In genomic region chr11:119373917-119374631, GRCh38 we compare ENCODE assay signal across 1 cellular context.
A peak's percentile ranks its signal among the peaks of the same experiment; 100 is the strongest.
TF ChIP-seq lines count a peak whose summit lies in the region.

No MANE protein-coding gene starts in this region.

TF ChIP-seq in HepG2, 621 proteins besides CTCF, POLR2A, EP300 and RAD21 (continued from another document and continues in another):
- no peak for TF ChIP-seq PRDM15 (CRISPR knock-in tag; IDR thresholded peaks at IDR 0.05)
- TF ChIP-seq ZNF282 (IDR thresholded peaks at IDR 0.05; ENCODE audit: partially characterized antibody): no peak
- TF ChIP-seq CC2D1A (CRISPR knock-in tag; IDR thresholded peaks at IDR 0.05): no peak
- TF ChIP-seq RERE (CRISPR knock-in tag; IDR thresholded peaks at IDR 0.05; ENCODE audit: low read depth): no peak
- TF ChIP-seq ZNF34 (CRISPR knock-in tag; IDR thresholded peaks at IDR 0.05; ENCODE audit: borderline replicate concordance): no peak
- no peak for TF ChIP-seq ZNF598 (CRISPR knock-in tag; IDR thresholded peaks at IDR 0.05; ENCODE audit: borderline replicate concordance)
- TF ChIP-seq TBX3 (IDR thresholded peaks at IDR 0.05; ENCODE audit: borderline replicate concordance): no peak
- TF ChIP-seq CENPX (CRISPR knock-in tag; IDR thresholded peaks at IDR 0.05): no peak
- TF ChIP-seq JUNB (CRISPR knock-in tag; IDR thresholded peaks at IDR 0.05; ENCODE audit: borderline replicate concordance): no peak
- no peak for TF ChIP-seq MEIS2 (CRISPR knock-in tag; IDR thresholded peaks at IDR 0.05)
- no peak for TF ChIP-seq MBD4 (IDR thresholded peaks at IDR 0.05; ENCODE audit: borderline replicate concordance, low read length)
- TF ChIP-seq NBN (conservative IDR thresholded peaks at IDR 0.05): no peak
- TF ChIP-seq ZHX2 (IDR thresholded peaks at IDR 0.05; ENCODE audit: low read depth): no peak
- TF ChIP-seq ZHX2 (CRISPR knock-in tag; IDR thresholded peaks at IDR 0.05; ENCODE audit: borderline replicate concordance): no peak
- no peak for TF ChIP-seq ZNF264 (CRISPR knock-in tag; IDR thresholded peaks at IDR 0.05)
- no peak for TF ChIP-seq ZMYM3 (CRISPR knock-in tag; IDR thresholded peaks at IDR 0.05)
- no peak for TF ChIP-seq HDAC2 (CRISPR knock-in tag; IDR thresholded peaks at IDR 0.05)
- no peak for TF ChIP-seq NFE2L2 (IDR thresholded peaks at IDR 0.05; ENCODE audit: low read length)
- no peak for TF ChIP-seq ZNF781 (CRISPR knock-in tag; IDR thresholded peaks at IDR 0.05; ENCODE audit: borderline replicate concordance, not compliant biosample characterization)
- no peak for TF ChIP-seq HIVEP1 (CRISPR knock-in tag; IDR thresholded peaks at IDR 0.05)
- no peak for TF ChIP-seq TOE1 (CRISPR knock-in tag; IDR thresholded peaks at IDR 0.05)
- TF ChIP-seq ZNF18 (CRISPR knock-in tag; IDR thresholded peaks at IDR 0.05; ENCODE audit: insufficient replicate concordance): no peak
- no peak for TF ChIP-seq SOX13 (IDR thresholded peaks at IDR 0.05)
- no peak for TF ChIP-seq SOX13 (CRISPR knock-in tag; conservative IDR thresholded peaks at IDR 0.05 in 1 of 2, IDR thresholded peaks at IDR 0.05 in 1 of 2)
- TF ChIP-seq TERF1 (CRISPR knock-in tag; IDR thresholded peaks at IDR 0.05): no peak
- TF ChIP-seq NAIF1 (CRISPR knock-in tag; IDR thresholded peaks at IDR 0.05; ENCODE audit: borderline replicate concordance): no peak
- TF ChIP-seq HNF4A (CRISPR knock-in tag; IDR thresholded peaks at IDR 0.05): no peak
- no peak for TF ChIP-seq ZNF557 (CRISPR knock-in tag; IDR thresholded peaks at IDR 0.05)
- no peak for TF ChIP-seq HOXA9 (CRISPR knock-in tag; IDR thresholded peaks at IDR 0.05; ENCODE audit: borderline replicate concordance)
- TF ChIP-seq HMGXB3 (CRISPR knock-in tag; IDR thresholded peaks at IDR 0.05; ENCODE audit: borderline replicate concordance): peak; percentile 66; the same call in 1 of the 2 replicates
- 0 out of 2 replicates have a peak, but pooled peaks have one; percentile 42 for TF ChIP-seq ZNF501 (CRISPR knock-in tag; IDR thresholded peaks at IDR 0.05)
- TF ChIP-seq RBM39 (IDR thresholded peaks at IDR 0.05; ENCODE audit: low read depth, low read length, poor library complexity, severe bottlenecking): no peak
- no peak for TF ChIP-seq ZNF703 (CRISPR knock-in tag; IDR thresholded peaks at IDR 0.05; ENCODE audit: borderline replicate concordance)
- peak; percentile 58 for TF ChIP-seq ERF (CRISPR knock-in tag; IDR thresholded peaks at IDR 0.05)
- TF ChIP-seq SMYD3 (CRISPR knock-in tag; IDR thresholded peaks at IDR 0.05): no peak
- TF ChIP-seq ZSCAN9 (CRISPR knock-in tag; IDR thresholded peaks at IDR 0.05; ENCODE audit: borderline replicate concordance): no peak
- peak; percentile 34; the same call in 1 of the 2 replicates for TF ChIP-seq GATAD2A (CRISPR knock-in tag; IDR thresholded peaks at IDR 0.05)
- no peak for TF ChIP-seq ZNF17 (CRISPR knock-in tag; IDR thresholded peaks at IDR 0.05)
- TF ChIP-seq KMT2A (CRISPR knock-in tag; IDR thresholded peaks at IDR 0.05): 0 out of 2 replicates have a peak, but pooled peaks have one; percentile 43
- no peak for TF ChIP-seq ARNT (IDR thresholded peaks at IDR 0.05)
- 0 out of 2 replicates have a peak, but pooled peaks have one; percentile 40 for TF ChIP-seq SSRP1 (CRISPR knock-in tag; IDR thresholded peaks at IDR 0.05)
- no peak for TF ChIP-seq PHF5A (CRISPR knock-in tag; IDR thresholded peaks at IDR 0.05; ENCODE audit: low read depth, unreplicated experiment)
- TF ChIP-seq KDM1A (CRISPR knock-in tag; IDR thresholded peaks at IDR 0.05): no peak
- 0 out of 2 replicates have a peak, but pooled peaks have one; percentile 22 for TF ChIP-seq GATAD1 (CRISPR knock-in tag; IDR thresholded peaks at IDR 0.05)
